9 cellular contexts compared by ENCODE assay signal in genomic region chrX:45765726-45766125, GRCh38.
A peak's percentile ranks its signal among the peaks of the same experiment; 100 is the strongest.
DNase-seq lines count a peak whose midpoint lies in the region; ATAC-seq, FAIRE-seq and TF ChIP-seq lines count a peak whose summit lies in the region.
"Had no signal": no experiment of that assay in that cellular context is flagged by ENCODE, and none has a peak within 500 bp of the region (broad histone marks: within the 10 kb centered on the region; RNA-seq: fewer than 3 reads in every experiment).

No MANE protein-coding gene starts in this region.

- no peak overlapping the region for H3K9ac ChIP-seq in smooth muscle cell (ENCODE audit: low read depth)

- WGBS in smooth muscle cell (ENCODE audit: low lambda C conversion rate), result 81% methylated on average over 4 of the region's 4 CpGs

- H4K20me1 ChIP-seq in smooth muscle cell (ENCODE audit: low read depth), result peaks cover 46% of the 10 kb centered on the region

- no peaks in the 10 kb centered on the region for H3K27me3 Mint-ChIP-seq in activated CD4-positive, alpha-beta T cell treated with anti-CD3 and anti-CD28 coated beads, Interleukin-2, amount 10 ng/mL, durations not matched to agents 24 days and 14 days

- H3K4me1 Mint-ChIP-seq in activated CD4-positive, alpha-beta T cell treated with anti-CD3 and anti-CD28 coated beads, Interleukin-2, amount 10 ng/mL, durations not matched to agents 24 days and 14 days, result peaks cover 31% of the 10 kb centered on the region

- no peaks in the 10 kb centered on the region for H3K9me3 Mint-ChIP-seq in activated CD4-positive, alpha-beta T cell treated with anti-CD3 and anti-CD28 coated beads, Interleukin-2, amount 10 ng/mL, durations not matched to agents 24 days and 14 days

- H3K36me3 Mint-ChIP-seq in activated CD4-positive, alpha-beta T cell treated with anti-CD3 and anti-CD28 coated beads, Interleukin-2, amount 10 ng/mL, durations not matched to agents 24 days and 14 days (ENCODE audit: low read depth), result peaks cover 69% of the 10 kb centered on the region

- intact Hi-C loops in activated CD4-positive, alpha-beta T cell treated with anti-CD3 and anti-CD28 coated beads, Interleukin-2, amount 10 ng/mL, durations not matched to agents 24 days and 14 days (cut with micrococcal nuclease), result loop anchor here (2.0 to 10.0 kb wide), 2 partner anchors 85 to 891 kb away; partner anchors contain the start of gene KDM6A

- peak overlapping the region; percentile 74 for H3K4me3 Mint-ChIP-seq in activated CD4-positive, alpha-beta T cell treated with anti-CD3 and anti-CD28 coated beads, Interleukin-2, amount 10 ng/mL, durations not matched to agents 24 days and 14 days

- H3K4me1 ChIP-seq in effector memory CD4-positive, alpha-beta T cell (ENCODE audit: control insufficient read depth, insufficient read depth, low read length, poor library complexity, severe bottlenecking), result peaks cover 4% of the 10 kb centered on the region
- H3K4me1 ChIP-seq in smooth muscle cell (ENCODE audit: low read depth), result no peaks in the 10 kb centered on the region

- no peak overlapping the region for H3K4me3 ChIP-seq in effector memory CD4-positive, alpha-beta T cell (ENCODE audit: insufficient read depth, low read depth, low read length, poor library complexity, severe bottlenecking)
- H3K4me3 ChIP-seq in smooth muscle cell, result peak overlapping the region; percentile 58

- DNase-seq in activated CD4-positive, alpha-beta T cell treated with anti-CD3 and anti-CD28 coated beads, Interleukin-2, amount 10 ng/mL, durations not matched to agents 24 days and 14 days, result no peak
- DNase-seq in activated CD4-positive, alpha-beta T cell treated with anti-CD3 and anti-CD28 coated beads for 48 hours, result no peak
- DNase-seq in RKO (ENCODE audit: low spot score), result peak; percentile 86
- DNase-seq in effector memory CD4-positive, alpha-beta T cell, result no peak
- DNase-seq in smooth muscle cell (lab: John Stamatoyannopoulos, UW; ENCODE audit: unreplicated experiment), result no peak
- DNase-seq in nucleus accumbens (lab: John Stamatoyannopoulos, UW), result no peak
- no peak for DNase-seq in D721Med (ENCODE audit: insufficient read length, low spot score)
- DNase-seq: NCI-H2029 had no signal

- peak overlapping the region; percentile 77 for H3K27ac Mint-ChIP-seq in activated CD4-positive, alpha-beta T cell treated with anti-CD3 and anti-CD28 coated beads, Interleukin-2, amount 10 ng/mL, durations not matched to agents 24 days and 14 days

- no peaks in the 10 kb centered on the region for H3F3A ChIP-seq in smooth muscle cell (ENCODE audit: low read depth)

- H3K79me2 ChIP-seq in smooth muscle cell (ENCODE audit: low read depth), result peaks cover 87% of the 10 kb centered on the region

- no peaks in the 10 kb centered on the region for H3K9me3 ChIP-seq in effector memory CD4-positive, alpha-beta T cell (ENCODE audit: control insufficient read depth, low read length)
- no peaks in the 10 kb centered on the region for H3K9me3 ChIP-seq in smooth muscle cell (replicated peaks; ENCODE audit: low read depth)

- no peaks in the 10 kb centered on the region for H3K27me3 ChIP-seq in effector memory CD4-positive, alpha-beta T cell (replicated peaks; ENCODE audit: control insufficient read depth, insufficient read depth, low read length, poor library complexity, severe bottlenecking)
- no peaks in the 10 kb centered on the region for H3K27me3 ChIP-seq in smooth muscle cell (ENCODE audit: low read depth)

- no peaks in the 10 kb centered on the region for H3K36me3 ChIP-seq in effector memory CD4-positive, alpha-beta T cell (ENCODE audit: control insufficient read depth, insufficient read depth, low read length)
- H3K36me3 ChIP-seq in smooth muscle cell (ENCODE audit: low read depth), result no peaks in the 10 kb centered on the region

- H3K27ac ChIP-seq in effector memory CD4-positive, alpha-beta T cell (ENCODE audit: insufficient read depth, low read length, poor library complexity, severe bottlenecking), result peak overlapping the region; percentile 39
- H3K27ac ChIP-seq in smooth muscle cell (ENCODE audit: low read depth), result peak overlapping the region; percentile 85

- no peak overlapping the region for H2AFZ ChIP-seq in smooth muscle cell (ENCODE audit: low read depth)

- H3K4me2 ChIP-seq in smooth muscle cell, result peak overlapping the region; percentile 84

- TF ChIP-seq CTCF in smooth muscle cell (IDR thresholded peaks at IDR 0.05; ENCODE audit: borderline replicate concordance, insufficient read depth, poor library complexity, severe bottlenecking), result no peak
- TF ChIP-seq CTCF in D721Med (IDR thresholded peaks at IDR 0.05; ENCODE audit: insufficient read depth, missing control alignments), result no peak

- FAIRE-seq in D721Med (lab: Jason Lieb, UNC), result no peak

- no peak for ATAC-seq in GM21447 (IDR thresholded peaks at IDR 0.05; ENCODE audit: unreplicated experiment)
